Comparison of ENCODE assay signal across 21 cellular contexts in the genomic region with DNA sequence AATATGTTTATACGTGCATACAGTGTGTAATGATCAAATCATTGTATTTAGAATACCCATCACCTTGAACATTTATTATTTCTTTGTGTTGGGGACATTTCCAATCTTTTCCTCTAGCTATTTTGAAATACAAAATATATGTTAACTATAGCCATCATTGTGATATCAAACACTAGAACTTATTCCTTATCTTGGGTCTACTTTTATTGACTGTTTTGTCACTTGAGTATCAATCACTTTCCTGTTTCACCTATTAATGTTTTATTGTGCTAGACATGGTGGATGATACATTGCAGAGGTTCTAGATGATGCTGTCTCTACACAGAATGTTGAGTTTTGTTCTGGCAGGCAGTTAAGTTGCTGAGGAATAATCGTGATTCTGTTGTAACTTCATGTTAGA. TPM values are rescaled to one million over a fixed set of nuclear protein-coding genes. Genes with fewer than 3 reads are reported as not detected.
DNase-seq lines count a peak whose midpoint lies in the region; ATAC-seq, FAIRE-seq and TF ChIP-seq lines count a peak whose summit lies in the region.
"Had no signal": no experiment of that assay in that cellular context is flagged by ENCODE, and none has a peak within 500 bp of the region (broad histone marks: within the 10 kb centered on the region; RNA-seq: fewer than 3 reads in every experiment).

No MANE protein-coding gene starts in this region.

- ATAC-seq in CD8-positive, alpha-beta T cell: no peak
- ATAC-seq in pancreas: no peak
- ATAC-seq in HG02763 (IDR thresholded peaks at IDR 0.05; ENCODE audit: unreplicated experiment): no peak
- ATAC-seq: A549, GM12878 had no signal

- POLR2A ChIA-PET in CD8-positive, alpha-beta T cell (lab: Charles Lee): no interaction called here
- POLR2A ChIA-PET in HEK293 (lab: Yijun Ruan, JAX): interaction anchor here (0.6 kb wide), 1 partner anchor 53 kb away, joined by 3 read pairs; no protein-coding TSS in a partner anchor

- no peaks in the 10 kb centered on the region for H3K4me1 ChIP-seq in CD8-positive, alpha-beta T cell (ENCODE audit: insufficient read depth, low read length)
- H3K4me1 ChIP-seq in HEK293 (ENCODE audit: control insufficient read depth, insufficient read depth, low read length): no peaks in the 10 kb centered on the region
- no peaks in the 10 kb centered on the region for H3K4me1 ChIP-seq in pancreas
- H3K4me1 ChIP-seq in GM23248 (ENCODE audit: insufficient read depth): no peaks in the 10 kb centered on the region
- H3K4me1 ChIP-seq: A549; BLaER1 treated with 17β-estradiol and CSF1 and Interleukin-3, amounts not matched to agents 10 nM and 100 nM had no signal

- TF ChIP-seq CTCF in CD8-positive, alpha-beta T cell (IDR thresholded peaks at IDR 0.05): no peak
- TF ChIP-seq CTCF in HEK293 (tag by site-specific recombination; IDR thresholded peaks at IDR 0.05) (no peak), endothelial cell (IDR thresholded peaks at IDR 0.05; ENCODE audit: unreplicated experiment) (no peak), pancreas (IDR thresholded peaks at IDR 0.05) (no peak)

- no peak overlapping the region for H3K4me2 ChIP-seq in GM23248 (ENCODE audit: unreplicated experiment)
- H3K4me2 ChIP-seq: A549; BLaER1 treated with 17β-estradiol and CSF1 and Interleukin-3, amounts not matched to agents 10 nM and 100 nM had no signal

- no peak overlapping the region for H2AFZ ChIP-seq in GM23248

- DNase-seq in CD8-positive, alpha-beta T cell: no peak
- DNase-seq in GM12891 (ENCODE audit: insufficient read length, low spot score) (no peak), endothelial cell (ENCODE audit: low spot score) (no peak), pancreas (no peak), GM23248 (no peak), SW480 (ENCODE audit: low spot score) (no peak)
- DNase-seq: AML-193; CD4-positive, alpha-beta T cell; CD8-positive, alpha-beta memory T cell; COR-L47; DND-41; EL; GDM1 had no signal

- H3K36me3 Mint-ChIP-seq in CD8-positive, alpha-beta T cell: peaks cover 83% of the 10 kb centered on the region
- H3K36me3 Mint-ChIP-seq in endothelial cell (ENCODE audit: low read depth, unreplicated experiment): peaks cover 54% of the 10 kb centered on the region

- no peaks in the 10 kb centered on the region; the same call in 1 of the 2 replicates for H3F3A ChIP-seq in GM23248 (ENCODE audit: insufficient read depth)

- H3K27ac ChIP-seq in CD8-positive, alpha-beta T cell (ENCODE audit: low read depth, low read length): no peak overlapping the region
- H3K27ac ChIP-seq in HEK293 (ENCODE audit: extremely low read depth, low read depth, low read length): no peak overlapping the region
- H3K27ac ChIP-seq in pancreas: no peak overlapping the region
- no peak overlapping the region for H3K27ac ChIP-seq in GM23248
- H3K27ac ChIP-seq: 22Rv1; A549; BLaER1 treated with 17β-estradiol and CSF1 and Interleukin-3, amounts not matched to agents 10 nM and 100 nM; C4-2B had no signal

- H3K9me3 Mint-ChIP-seq in CD8-positive, alpha-beta T cell: peaks cover 15% of the 10 kb centered on the region
- no peaks in the 10 kb centered on the region for H3K9me3 Mint-ChIP-seq in endothelial cell (ENCODE audit: unreplicated experiment)

- FAIRE-seq in GM12891 (lab: Jason Lieb, UNC): peak; percentile 41
- no peak for FAIRE-seq in pancreas (lab: Jason Lieb, UNC)
- FAIRE-seq: A549, GM12878 had no signal

- no peak for TF ChIP-seq POLR2A in GM12891 (IDR thresholded peaks at IDR 0.05; ENCODE audit: low read depth, low read length)

- no peak overlapping the region for H3K9ac ChIP-seq in GM23248
- H3K9ac ChIP-seq: BLaER1 treated with 17β-estradiol and CSF1 and Interleukin-3, amounts not matched to agents 10 nM and 100 nM had no signal

- H4K20me1 ChIP-seq in GM23248 (ENCODE audit: insufficient read depth): no peaks in the 10 kb centered on the region

- H3K27ac Mint-ChIP-seq in CD8-positive, alpha-beta T cell: peak overlapping the region; percentile 30
- no peak overlapping the region for H3K27ac Mint-ChIP-seq in endothelial cell (ENCODE audit: unreplicated experiment)
- H3K27ac Mint-ChIP-seq: B cell; CD4-positive, alpha-beta T cell; CD8-positive, alpha-beta memory T cell had no signal

- no peak overlapping the region for H3K4me3 Mint-ChIP-seq in CD8-positive, alpha-beta T cell
- peak overlapping the region; percentile 17 for H3K4me3 Mint-ChIP-seq in endothelial cell (ENCODE audit: unreplicated experiment)
- H3K4me3 Mint-ChIP-seq: B cell; CD4-positive, alpha-beta T cell; CD8-positive, alpha-beta memory T cell had no signal

- H3K27me3 Mint-ChIP-seq in CD8-positive, alpha-beta T cell (ENCODE audit: low read depth): no peaks in the 10 kb centered on the region
- no peaks in the 10 kb centered on the region for H3K27me3 Mint-ChIP-seq in endothelial cell (ENCODE audit: unreplicated experiment)
- H3K27me3 Mint-ChIP-seq: B cell; CD4-positive, alpha-beta T cell had no signal

- in situ Hi-C loops in GM23248 (cut with MboI): no loop called here

- H3K79me2 ChIP-seq in GM23248 (ENCODE audit: insufficient read depth): no peaks in the 10 kb centered on the region

- intact Hi-C loops in CD8-positive, alpha-beta T cell (cut with DNase I, micrococcal nuclease): no loop called here
- intact Hi-C loops in pancreas (cut with DNase I): no loop called here

- no peak overlapping the region for H3K4me3 ChIP-seq in CD8-positive, alpha-beta T cell (ENCODE audit: low read depth, low read length)
- no peak overlapping the region for H3K4me3 ChIP-seq in HEK293 (ENCODE audit: low read depth, low read length)
- no peak overlapping the region for H3K4me3 ChIP-seq in pancreas
- H3K4me3 ChIP-seq in GM23248: no peak overlapping the region
- H3K4me3 ChIP-seq: A549, GM12878 had no signal

- no peaks in the 10 kb centered on the region for H3K4me1 Mint-ChIP-seq in CD8-positive, alpha-beta T cell (ENCODE audit: low read depth)
- H3K4me1 Mint-ChIP-seq in endothelial cell (ENCODE audit: unreplicated experiment): no peaks in the 10 kb centered on the region
- H3K4me1 Mint-ChIP-seq: B cell had no signal

- H3K27me3 ChIP-seq in CD8-positive, alpha-beta T cell (ENCODE audit: insufficient read depth, low read length): no peaks in the 10 kb centered on the region
- H3K27me3 ChIP-seq in pancreas (no peaks in the 10 kb centered on the region), GM23248 (replicated peaks; ENCODE audit: insufficient read depth) (no peaks in the 10 kb centered on the region)
- H3K27me3 ChIP-seq: BLaER1 treated with 17β-estradiol and CSF1 and Interleukin-3, amounts not matched to agents 10 nM and 100 nM had no signal

- peaks cover 4% of the 10 kb centered on the region for H3K9me3 ChIP-seq in CD8-positive, alpha-beta T cell (ENCODE audit: low read length)
- H3K9me3 ChIP-seq in HEK293 (ENCODE audit: control insufficient read depth, insufficient read depth, low read depth, low read length) (no peaks in the 10 kb centered on the region), pancreas (peaks cover 0 to 6% (median 0%) of the 10 kb centered on the region in 4 donors), GM23248 (ENCODE audit: low read depth) (no peaks in the 10 kb centered on the region)

- CTCF ChIA-PET in CD8-positive, alpha-beta T cell (lab: Charles Lee): no interaction called here
- CTCF ChIA-PET in HEK293 (lab: Yijun Ruan, JAX): no interaction called here

- no peaks in the 10 kb centered on the region for H3K9me2 ChIP-seq in GM23248 (ENCODE audit: insufficient read depth)

- 92 to 93% methylated on average over 2 of the region's 2 CpGs for WGBS in pancreas, 2 donors
- whole genome bisulfite sequencing in GM23248 (ENCODE audit: low coverage in 1 of 2, low lambda C conversion rate in 2 of 2, missing lambda C conversion rate in 2 of 2), 2 experiments: 99 to 100% methylated on average over 2 of the region's 2 CpGs

- H3K36me3 ChIP-seq in CD8-positive, alpha-beta T cell (ENCODE audit: insufficient read depth, low read length): peaks cover 21% of the 10 kb centered on the region
- H3K36me3 ChIP-seq in HEK293 (ENCODE audit: control insufficient read depth in 2 of 2, insufficient read depth in 1 of 2, low read length in 2 of 2) (peaks cover 11 to 57% of the 10 kb centered on the region in 2 experiments), pancreas (peaks cover 0 to 18% (median 15%) of the 10 kb centered on the region in 3 donors), GM23248 (ENCODE audit: low read depth) (peaks cover 61% of the 10 kb centered on the region)

TF ChIP-seq in GM12891, 5 proteins besides CTCF, POLR2A, EP300 and RAD21:
- TF ChIP-seq POLR2AphosphoS5 (IDR thresholded peaks at IDR 0.05; ENCODE audit: low read depth, low read length) (no peak), TAF1 (IDR thresholded peaks at IDR 0.05; ENCODE audit: low read depth, low read length) (no peak), SPI1 (IDR thresholded peaks at IDR 0.05; ENCODE audit: low read depth, low read length) (no peak), POU2F2 (IDR thresholded peaks at IDR 0.05; ENCODE audit: low read depth, low read length) (no peak), PAX5 (IDR thresholded peaks at IDR 0.05; ENCODE audit: insufficient read depth, low read length, severe bottlenecking) (no peak)

TF ChIP-seq in HEK293, 187 proteins besides CTCF, POLR2A, EP300 and RAD21:
- TF ChIP-seq SETDB1 (IDR thresholded peaks at IDR 0.05; ENCODE audit: insufficient read length, low read length): peak; percentile 76
- TF ChIP-seq, protein P1, sequence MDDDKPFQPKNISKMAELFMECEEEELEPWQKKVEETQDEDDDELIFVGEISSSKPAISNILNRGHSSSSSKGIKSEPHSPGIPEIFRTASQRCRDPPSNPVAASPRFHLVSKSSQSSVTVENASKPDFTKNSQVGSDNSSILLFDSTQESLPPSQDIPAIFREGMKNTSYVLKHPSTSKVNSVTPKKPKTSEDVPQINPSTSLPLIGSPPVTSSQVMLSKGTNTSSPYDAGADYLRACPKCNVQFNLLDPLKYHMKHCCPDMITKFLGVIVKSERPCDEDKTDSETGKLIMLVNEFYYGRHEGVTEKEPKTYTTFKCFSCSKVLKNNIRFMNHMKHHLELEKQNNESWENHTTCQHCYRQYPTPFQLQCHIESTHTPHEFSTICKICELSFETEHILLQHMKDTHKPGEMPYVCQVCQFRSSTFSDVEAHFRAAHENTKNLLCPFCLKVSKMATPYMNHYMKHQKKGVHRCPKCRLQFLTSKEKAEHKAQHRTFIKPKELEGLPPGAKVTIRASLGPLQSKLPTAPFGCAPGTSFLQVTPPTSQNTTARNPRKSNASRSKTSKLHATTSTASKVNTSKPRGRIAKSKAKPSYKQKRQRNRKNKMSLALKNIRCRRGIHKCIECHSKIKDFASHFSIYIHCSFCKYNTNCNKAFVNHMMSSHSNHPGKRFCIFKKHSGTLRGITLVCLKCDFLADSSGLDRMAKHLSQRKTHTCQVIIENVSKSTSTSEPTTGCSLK (tag by site-specific recombination; IDR thresholded peaks at IDR 0.05): no peak

RNA-seq across cellular contexts. Expression of a gene that starts 45.9 kb away (rescaled TPM):
- 10 to 100 TPM; 49.0 to 50.4 TPM for total RNA-seq in CD8-positive, alpha-beta T cell
- polyA plus RNA-seq in GM12891 (2012; ENCODE audit: low read depth, missing spikeins): 12.9 TPM
- total RNA-seq in endothelial cell (ENCODE audit: unreplicated experiment): 44.8 TPM
- 10 to 100 TPM; 19.1 to 36.6 (median 25.5) TPM for total RNA-seq in pancreas
- 10 to 100 TPM; 26.8 to 50.7 TPM for polyA plus RNA-seq in pancreas
- total RNA-seq in GM23248 (2014; rRNA removed; shearing (Covaris generic)): 26.8 and 42.3 TPM in 2 replicates
- polyA plus RNA-seq in GM23248 (2016; fragmentation: Nextera tagmentation; extraction: Ambion mirVana): 43.7 and 46.4 TPM in 2 replicates
